39 cellular contexts compared by ENCODE assay signal in the genomic region with DNA sequence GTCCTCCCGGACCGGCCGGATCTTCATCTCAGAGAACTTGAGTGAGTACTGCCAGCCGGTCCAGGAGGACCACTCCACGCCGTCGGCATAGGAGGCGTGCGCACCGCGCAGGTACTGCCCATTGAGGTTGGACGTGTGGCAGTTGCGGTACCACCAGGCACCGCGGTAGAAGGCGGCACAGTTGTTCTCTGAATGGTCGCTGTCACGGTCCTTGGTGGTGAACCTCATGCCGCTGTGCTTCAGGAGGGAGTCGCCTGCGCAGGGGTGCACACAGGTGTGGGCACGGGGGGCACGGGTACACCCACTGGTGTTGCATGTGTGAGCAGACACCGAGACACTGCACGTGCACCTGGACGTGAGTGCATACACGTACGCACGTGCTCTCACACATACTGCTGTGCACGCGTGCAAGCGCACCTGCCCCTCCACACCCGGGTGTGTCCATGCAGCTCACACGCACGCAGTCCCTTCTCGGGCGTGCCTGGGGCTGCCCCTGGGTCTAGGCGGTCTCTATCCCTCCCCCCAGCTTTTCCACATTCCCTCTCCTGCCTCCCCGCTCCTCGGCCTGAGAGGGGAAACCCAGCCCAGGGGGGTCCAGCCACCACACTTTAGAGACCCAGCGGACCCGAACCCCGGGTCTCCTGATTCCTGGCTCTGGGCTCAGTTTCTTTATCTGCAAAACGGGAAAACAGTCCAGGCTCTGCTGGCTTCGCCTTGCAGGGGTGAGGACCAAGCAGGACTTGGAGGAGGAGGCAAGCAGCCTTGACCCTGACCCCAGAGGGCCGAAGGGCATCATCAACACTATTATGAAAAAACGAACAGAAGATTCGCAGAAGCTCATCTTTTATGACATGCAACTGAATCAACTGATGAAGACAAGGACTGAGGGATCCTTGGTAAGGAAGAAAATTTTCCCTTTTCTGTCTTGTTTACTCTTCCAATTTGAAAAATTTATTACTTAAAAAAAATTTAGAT. TPM values are rescaled to one million over a fixed set of nuclear protein-coding genes. Genes with fewer than 3 reads are reported as not detected.
"Had no signal": no experiment of that assay in that cellular context is flagged by ENCODE, and none has a peak within 500 bp of the region (broad histone marks: within the 10 kb centered on the region; RNA-seq: fewer than 3 reads in every experiment).

No MANE protein-coding gene starts in this region.

- H3K36me3 ChIP-seq: adrenal gland, brain microvascular endothelial cell, breast epithelium, WERI-Rb-1 had no signal

- H3K4me1 ChIP-seq: adrenal gland, body of pancreas, breast epithelium had no signal

- H3K4me3 Mint-ChIP-seq: activated CD4-positive, alpha-beta memory T cell treated with anti-CD3 and anti-CD28 coated beads, Interleukin-2, amount 10 ng/mL, durations not matched to agents 7 days and 5 days; activated CD4-positive, alpha-beta T cell treated with anti-CD3 and anti-CD28 coated beads for 36 hours; activated CD4-positive, alpha-beta T cell treated with anti-CD3 and anti-CD28 coated beads, Interleukin-2, amount 10 ng/mL, durations not matched to agents 7 days and 5 days; activated CD8-positive, alpha-beta memory T cell treated with anti-CD3 and anti-CD28 coated beads, Interleukin-2, amount 10 ng/mL, durations not matched to agents 7 days and 5 days; activated CD8-positive, alpha-beta T cell treated with anti-CD3 and anti-CD28 coated beads, Interleukin-2, amount 10 ng/mL, durations not matched to agents 7 days and 5 days; activated naive CD8-positive, alpha-beta T cell treated with anti-CD3 and anti-CD28 coated beads for 36 hours; activated T-cell treated with anti-CD3 and anti-CD28 coated beads, Interleukin-2, amount 50 U/mL, for 24 hours; T-helper 1 cell treated with Interleukin-12 subunit alpha and Interleukin-12 subunit beta and Interleukin-4 antibody, amounts not matched to agents 30 μg/mL and 1 μg/mL, for 36 hours; T-helper 2 cell treated with Interferon-gamma antibody and Interleukin-4, amounts not matched to agents 5 μg/mL and 100 μg/mL, for 36 hours; WTC11 had no signal

- H3K27ac ChIP-seq: adrenal gland, body of pancreas, brain microvascular endothelial cell, breast epithelium, WERI-Rb-1 had no signal

- H3K4me1 Mint-ChIP-seq: activated CD4-positive, alpha-beta memory T cell treated with anti-CD3 and anti-CD28 coated beads, Interleukin-2, amount 10 ng/mL, durations not matched to agents 7 days and 5 days; activated CD4-positive, alpha-beta T cell treated with anti-CD3 and anti-CD28 coated beads for 36 hours; activated CD4-positive, alpha-beta T cell treated with anti-CD3 and anti-CD28 coated beads, Interleukin-2, amount 10 ng/mL, durations not matched to agents 7 days and 5 days; activated CD8-positive, alpha-beta memory T cell treated with anti-CD3 and anti-CD28 coated beads, Interleukin-2, amount 10 ng/mL, durations not matched to agents 7 days and 5 days; WTC11 had no signal

- H3K27me3 ChIP-seq: adrenal gland, body of pancreas had no signal

- H3K36me3 Mint-ChIP-seq: activated CD8-positive, alpha-beta memory T cell treated with anti-CD3 and anti-CD28 coated beads, Interleukin-2, amount 10 ng/mL, durations not matched to agents 7 days and 5 days; activated naive CD4-positive, alpha-beta T cell treated with anti-CD3 and anti-CD28 coated beads, Interleukin-2, amount 50 U/mL, for 72 hours; activated naive CD8-positive, alpha-beta T cell treated with anti-CD3 and anti-CD28 coated beads for 36 hours; WTC11 had no signal

- ATAC-seq: activated CD4-positive, alpha-beta T cell treated with anti-CD3 and anti-CD28 coated beads for 36 hours; activated CD4-positive, CD25-positive, alpha-beta regulatory T cell treated with anti-CD3 and anti-CD28 coated beads, Interleukin-2, amount 50 U/mL, for 24 hours; activated CD8-positive, alpha-beta memory T cell treated with anti-CD3 and anti-CD28 coated beads, Interleukin-2, amount 10 ng/mL, durations not matched to agents 7 days and 5 days; activated CD8-positive, alpha-beta T cell treated with anti-CD3 and anti-CD28 coated beads, Interleukin-2, amount 10 ng/mL, durations not matched to agents 7 days and 5 days; activated naive CD4-positive, alpha-beta T cell treated with anti-CD3 and anti-CD28 coated beads, Interleukin-2, amount 50 U/mL, for 72 hours; body of pancreas; WTC11 had no signal

- FAIRE-seq: astrocyte, TTC549 had no signal

- DNase-seq: activated CD4-positive, alpha-beta memory T cell treated with anti-CD3 and anti-CD28 coated beads, Interleukin-2, amount 10 ng/mL, durations not matched to agents 7 days and 5 days; activated CD4-positive, alpha-beta T cell treated with anti-CD3 and anti-CD28 coated beads for 1 hour; activated CD4-positive, alpha-beta T cell treated with anti-CD3 and anti-CD28 coated beads for 36 hours; activated CD4-positive, alpha-beta T cell treated with anti-CD3 and anti-CD28 coated beads for 48 hours; activated CD4-positive, alpha-beta T cell treated with anti-CD3 and anti-CD28 coated beads, Interleukin-2, amount 10 ng/mL, durations not matched to agents 7 days and 5 days; activated CD4-positive, alpha-beta T cell treated with anti-CD3 and anti-CD28 coated beads, Interleukin-2, amount 50 U/mL, for 48 hours; activated CD4-positive, CD25-positive, alpha-beta regulatory T cell; activated CD8-positive, alpha-beta memory T cell treated with anti-CD3 and anti-CD28 coated beads for 24 hours; activated CD8-positive, alpha-beta memory T cell treated with anti-CD3 and anti-CD28 coated beads, Interleukin-2, amount 10 ng/mL, durations not matched to agents 7 days and 5 days; activated CD8-positive, alpha-beta memory T cell treated with anti-CD3 and anti-CD28 coated beads, Interleukin-2, amount 50 U/mL, for 48 hours; activated CD8-positive, alpha-beta T cell treated with anti-CD3 and anti-CD28 coated beads, Interleukin-2, amount 10 ng/mL, durations not matched to agents 7 days and 5 days; activated effector memory CD4-positive, alpha-beta T cell treated with Interleukin-2 at 50 U/mL for 16 hours; activated gamma-delta T cell; activated naive CD4-positive, alpha-beta T cell treated with anti-CD3 and anti-CD28 coated beads, Interleukin-2, amount 50 U/mL, for 16 hours; activated naive CD4-positive, alpha-beta T cell treated with Interleukin-2 at 50 U/mL for 16 hours; activated naive CD8-positive, alpha-beta T cell treated with anti-CD3 and anti-CD28 coated beads for 36 hours; activated T-cell treated with anti-CD3 and anti-CD28 coated beads, Interleukin-2, amount 50 U/mL, for 24 hours; activated T-cell treated with anti-CD3 and anti-CD28 coated beads, Interleukin-2, amount 50 U/mL, for 48 hours; adrenal gland; amniotic stem cell; aorta; body of pancreas; brain microvascular endothelial cell; central memory CD4-positive, alpha-beta T cell; T-helper 1 cell; T-helper 2 cell; T-helper 9 cell; WERI-Rb-1 had no signal

- H3K27me3 Mint-ChIP-seq: activated CD4-positive, alpha-beta memory T cell treated with anti-CD3 and anti-CD28 coated beads, Interleukin-2, amount 10 ng/mL, durations not matched to agents 7 days and 5 days had no signal

- H3K9me3 Mint-ChIP-seq: activated CD4-positive, alpha-beta memory T cell treated with anti-CD3 and anti-CD28 coated beads, Interleukin-2, amount 10 ng/mL, durations not matched to agents 7 days and 5 days; activated CD4-positive, alpha-beta T cell treated with anti-CD3 and anti-CD28 coated beads, Interleukin-2, amount 10 ng/mL, durations not matched to agents 7 days and 5 days; activated naive CD4-positive, alpha-beta T cell treated with anti-CD3 and anti-CD28 coated beads, Interleukin-2, amount 50 U/mL, for 72 hours; activated naive CD8-positive, alpha-beta T cell treated with anti-CD3 and anti-CD28 coated beads for 36 hours; activated T-cell treated with anti-CD3 and anti-CD28 coated beads, Interleukin-2, amount 50 U/mL, for 24 hours; activated T-helper 2 cell treated with anti-CD3 and anti-CD28 coated beads, Interferon-gamma antibody, Interleukin-2, Interleukin-4, amounts not matched to agents 10 μg/mL and 5 μg/mL and 100 μg/mL, durations not matched to agents 14 hours and 24 hours and 36 hours; T-helper 1 cell treated with Interleukin-12 subunit alpha and Interleukin-12 subunit beta and Interleukin-4 antibody, amounts not matched to agents 30 μg/mL and 1 μg/mL, for 36 hours; T-helper 2 cell treated with Interferon-gamma antibody and Interleukin-4, amounts not matched to agents 5 μg/mL and 100 μg/mL, for 36 hours; WTC11 had no signal

- H3K4me3 ChIP-seq: adrenal gland, body of pancreas, breast epithelium had no signal

- H3K27ac Mint-ChIP-seq: activated CD4-positive, alpha-beta memory T cell treated with anti-CD3 and anti-CD28 coated beads, Interleukin-2, amount 10 ng/mL, durations not matched to agents 7 days and 5 days; activated CD4-positive, alpha-beta T cell treated with anti-CD3 and anti-CD28 coated beads for 36 hours; activated CD4-positive, alpha-beta T cell treated with anti-CD3 and anti-CD28 coated beads, Interleukin-2, amount 10 ng/mL, durations not matched to agents 7 days and 5 days; activated CD8-positive, alpha-beta memory T cell treated with anti-CD3 and anti-CD28 coated beads, Interleukin-2, amount 10 ng/mL, durations not matched to agents 7 days and 5 days; activated CD8-positive, alpha-beta T cell treated with anti-CD3 and anti-CD28 coated beads, Interleukin-2, amount 10 ng/mL, durations not matched to agents 7 days and 5 days; activated naive CD4-positive, alpha-beta T cell treated with anti-CD3 and anti-CD28 coated beads, Interleukin-2, amount 50 U/mL, for 72 hours; activated naive CD8-positive, alpha-beta T cell treated with anti-CD3 and anti-CD28 coated beads for 36 hours; activated T-cell treated with anti-CD3 and anti-CD28 coated beads, Interleukin-2, amount 50 U/mL, for 24 hours; activated T-helper 2 cell treated with anti-CD3 and anti-CD28 coated beads, Interferon-gamma antibody, Interleukin-2, Interleukin-4, amounts not matched to agents 10 μg/mL and 5 μg/mL and 100 μg/mL, durations not matched to agents 14 hours and 24 hours and 36 hours; T-helper 1 cell treated with Interleukin-12 subunit alpha and Interleukin-12 subunit beta and Interleukin-4 antibody, amounts not matched to agents 30 μg/mL and 1 μg/mL, for 36 hours; T-helper 2 cell treated with Interferon-gamma antibody and Interleukin-4, amounts not matched to agents 5 μg/mL and 100 μg/mL, for 36 hours; WTC11 had no signal

- H3K9me3 ChIP-seq: adrenal gland, body of pancreas, breast epithelium had no signal

RNA-seq across cellular contexts. Expression of a gene that starts 7.7 kb away (rescaled TPM):
- total RNA-seq: activated CD4-positive, alpha-beta memory T cell treated with anti-CD3 and anti-CD28 coated beads, Interleukin-2, amount 10 ng/mL, durations not matched to agents 7 days and 5 days; activated CD4-positive, alpha-beta T cell treated with anti-CD3 and anti-CD28 coated beads for 36 hours; activated CD4-positive, alpha-beta T cell treated with anti-CD3 and anti-CD28 coated beads, Interleukin-2, amount 10 ng/mL, durations not matched to agents 7 days and 5 days; activated CD8-positive, alpha-beta memory T cell treated with anti-CD3 and anti-CD28 coated beads, Interleukin-2, amount 10 ng/mL, durations not matched to agents 7 days and 5 days; activated CD8-positive, alpha-beta T cell treated with anti-CD3 and anti-CD28 coated beads, Interleukin-2, amount 10 ng/mL, durations not matched to agents 7 days and 5 days; activated naive CD4-positive, alpha-beta T cell treated with anti-CD3 and anti-CD28 coated beads, Interleukin-2, amount 50 U/mL, for 72 hours; activated naive CD8-positive, alpha-beta T cell treated with anti-CD3 and anti-CD28 coated beads for 36 hours; activated T-helper 2 cell treated with anti-CD3 and anti-CD28 coated beads, Interferon-gamma antibody, Interleukin-2, Interleukin-4, amounts not matched to agents 10 μg/mL and 5 μg/mL and 100 μg/mL, durations not matched to agents 14 hours and 24 hours and 36 hours; adrenal gland; aorta; astrocyte; body of pancreas; breast epithelium; cardiac septum; cerebellum; WTC11 had no signal
- polyA plus RNA-seq: adrenal gland, aorta had no signal

RNA-seq across cellular contexts. Expression of a gene that starts 34.7 kb away (rescaled TPM):
- total RNA-seq: activated CD4-positive, alpha-beta memory T cell treated with anti-CD3 and anti-CD28 coated beads, Interleukin-2, amount 10 ng/mL, durations not matched to agents 7 days and 5 days; activated CD4-positive, alpha-beta T cell treated with anti-CD3 and anti-CD28 coated beads for 36 hours; activated CD4-positive, alpha-beta T cell treated with anti-CD3 and anti-CD28 coated beads, Interleukin-2, amount 10 ng/mL, durations not matched to agents 7 days and 5 days; activated CD8-positive, alpha-beta memory T cell treated with anti-CD3 and anti-CD28 coated beads, Interleukin-2, amount 10 ng/mL, durations not matched to agents 7 days and 5 days; activated CD8-positive, alpha-beta T cell treated with anti-CD3 and anti-CD28 coated beads, Interleukin-2, amount 10 ng/mL, durations not matched to agents 7 days and 5 days; activated naive CD4-positive, alpha-beta T cell treated with anti-CD3 and anti-CD28 coated beads, Interleukin-2, amount 50 U/mL, for 72 hours; activated naive CD8-positive, alpha-beta T cell treated with anti-CD3 and anti-CD28 coated beads for 36 hours; activated T-helper 2 cell treated with anti-CD3 and anti-CD28 coated beads, Interferon-gamma antibody, Interleukin-2, Interleukin-4, amounts not matched to agents 10 μg/mL and 5 μg/mL and 100 μg/mL, durations not matched to agents 14 hours and 24 hours and 36 hours; aorta had no signal
